In the genomic region with DNA sequence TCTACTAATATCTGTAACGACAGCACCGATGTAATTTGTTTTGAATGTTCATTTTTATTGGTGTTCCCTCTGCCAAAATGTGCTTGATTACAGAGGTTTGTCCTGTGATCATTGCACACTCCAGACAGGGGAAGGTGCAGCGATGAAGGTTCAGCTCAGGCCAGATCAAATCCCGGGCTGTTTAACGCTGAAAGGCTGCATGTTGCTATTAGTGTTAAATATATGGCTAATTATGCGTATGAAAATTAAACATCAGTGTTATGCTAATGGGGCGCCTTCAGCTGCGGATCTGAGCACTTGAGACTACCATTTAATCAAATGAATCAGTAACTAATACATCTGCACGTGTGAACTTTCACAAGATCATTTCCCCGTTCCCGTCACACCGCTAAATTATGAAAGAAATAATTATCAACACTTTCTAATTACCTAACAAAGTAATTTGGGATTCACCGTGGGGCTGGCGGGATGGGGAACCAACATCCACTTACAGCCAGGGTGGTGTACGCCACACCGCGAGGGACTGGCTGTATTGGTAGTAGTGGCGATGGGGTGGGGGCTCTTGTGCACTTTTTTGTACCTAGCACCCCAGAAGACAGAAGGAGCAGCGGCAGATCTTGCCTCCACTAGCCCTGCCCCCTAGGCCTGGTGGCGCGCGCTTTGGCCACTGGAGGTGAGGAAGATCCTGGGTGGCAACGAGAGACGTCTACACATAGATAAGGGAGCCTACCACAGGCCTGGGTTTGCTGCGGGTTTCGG, we compare ENCODE assay signal across 8 cellular contexts. TPM values are rescaled to one million over a fixed set of nuclear protein-coding genes. Genes with fewer than 3 reads are reported as not detected.
A peak's percentile ranks its signal among the peaks of the same experiment; 100 is the strongest.
DNase-seq lines count a peak whose midpoint lies in the region; ATAC-seq and TF ChIP-seq lines count a peak whose summit lies in the region.

No MANE protein-coding gene starts in this region.

- H3K4me3 ChIP-seq in NB4 (ENCODE audit: low read depth, low read length), result peak overlapping the region; percentile 53
- H3K4me3 ChIP-seq in duodenal mucosa (ENCODE audit: low read depth in 1 of 2, low read length in 2 of 2), result peak overlapping the region; percentile 28 to 62
- peak overlapping the region in 2 of 3 donors; percentile 9 to 63 for H3K4me3 ChIP-seq in skeletal muscle tissue (ENCODE audit: low read length in 3 of 3)
- H3K4me3 ChIP-seq in ovary, result no peak overlapping the region

- H3K27ac Mint-ChIP-seq in activated CD4-positive, alpha-beta T cell treated with anti-CD3 and anti-CD28 coated beads, Interleukin-2, amount 10 ng/mL, durations not matched to agents 24 days and 14 days, result peak overlapping the region; percentile 70

- intact Hi-C loops in activated CD4-positive, alpha-beta T cell treated with anti-CD3 and anti-CD28 coated beads, Interleukin-2, amount 10 ng/mL, durations not matched to agents 24 days and 14 days (cut with micrococcal nuclease), result loop anchor here (1.0 to 2.0 kb wide), 2 partner anchors 9 to 1265 kb away; no protein-coding TSS in a partner anchor
- intact Hi-C loops in ovary (cut with DNase I), result loop anchor here in 2 of 4 donors (10.0 kb wide), 1 partner anchor 159 kb away; the partner anchor contains the start of gene HAT1 (in 2 of the 2)

- H3K4me1 ChIP-seq in duodenal mucosa (ENCODE audit: control insufficient read depth in 1 of 2, insufficient read depth in 2 of 2, low read length in 2 of 2) (peaks cover 22 to 50% of the 10 kb centered on the region in 2 donors), skeletal muscle tissue (ENCODE audit: control insufficient read depth in 3 of 3, insufficient read depth in 3 of 3, low read length in 3 of 3) (peaks cover 33 to 43% (median 41%) of the 10 kb centered on the region in 3 donors), ovary (ENCODE audit: insufficient read depth) (peaks cover 6% of the 10 kb centered on the region)

- H3K27me3 ChIP-seq in duodenal mucosa (ENCODE audit: control insufficient read depth in 1 of 2, insufficient read depth in 2 of 2, low read length in 2 of 2) (peaks cover 93 to 100% of the 10 kb centered on the region in 2 donors), skeletal muscle tissue (ENCODE audit: control insufficient read depth in 3 of 3, insufficient read depth in 3 of 3, low read length in 3 of 3) (peaks cover 90 to 94% (median 92%) of the 10 kb centered on the region in 3 donors), ovary (peaks cover 35% of the 10 kb centered on the region)

- TF ChIP-seq EP300 in ovary (IDR thresholded peaks at IDR 0.05), result no peak

- peaks cover 23% of the 10 kb centered on the region for H3K9me3 Mint-ChIP-seq in activated CD4-positive, alpha-beta T cell treated with anti-CD3 and anti-CD28 coated beads, Interleukin-2, amount 10 ng/mL, durations not matched to agents 24 days and 14 days

- TF ChIP-seq CTCF in NB4 (IDR thresholded peaks at IDR 0.05; ENCODE audit: low read depth, low read length) (no peak), ovary (IDR thresholded peaks at IDR 0.05) (no peak)

- peaks cover 18% of the 10 kb centered on the region for H3K36me3 Mint-ChIP-seq in activated CD4-positive, alpha-beta T cell treated with anti-CD3 and anti-CD28 coated beads, Interleukin-2, amount 10 ng/mL, durations not matched to agents 24 days and 14 days (ENCODE audit: low read depth)

- H3K27ac ChIP-seq in duodenal mucosa (ENCODE audit: low read depth, low read length) (no peak overlapping the region), skeletal muscle tissue (ENCODE audit: low read depth, low read length) (no peak overlapping the region), ovary (no peak overlapping the region)

- 13 to 18% (median 15%) methylated on average over 26 of the region's 26 CpGs for WGBS in ovary, 3 donors

- peak overlapping the region; percentile 78 for H3K4me3 Mint-ChIP-seq in activated CD4-positive, alpha-beta T cell treated with anti-CD3 and anti-CD28 coated beads, Interleukin-2, amount 10 ng/mL, durations not matched to agents 24 days and 14 days

- no peak for ATAC-seq in HG03045 (IDR thresholded peaks at IDR 0.05; ENCODE audit: unreplicated experiment)

- TF ChIP-seq POLR2A in NB4 (IDR thresholded peaks at IDR 0.05; ENCODE audit: extremely low read depth, insufficient read length) (no peak), ovary (IDR thresholded peaks at IDR 0.05) (no peak)

- H3K9ac ChIP-seq in duodenal mucosa (ENCODE audit: low read depth in 1 of 2, low read length in 2 of 2), result no peak overlapping the region
- no peak overlapping the region for H3K9ac ChIP-seq in skeletal muscle tissue (ENCODE audit: low read depth in 1 of 3, low read length in 3 of 3)

- H3K27me3 Mint-ChIP-seq in activated CD4-positive, alpha-beta T cell treated with anti-CD3 and anti-CD28 coated beads, Interleukin-2, amount 10 ng/mL, durations not matched to agents 24 days and 14 days, result peaks cover 92% of the 10 kb centered on the region

- H3K9me3 ChIP-seq in duodenal mucosa (ENCODE audit: control insufficient read depth in 1 of 2, low read length in 2 of 2), result no peaks in the 10 kb centered on the region
- H3K9me3 ChIP-seq in skeletal muscle tissue (ENCODE audit: control insufficient read depth in 3 of 3, low read length in 3 of 3), result peaks cover 0 to 4% (median 0%) of the 10 kb centered on the region in 3 donors
- no peaks in the 10 kb centered on the region for H3K9me3 ChIP-seq in ovary

- H3K36me3 ChIP-seq in duodenal mucosa (ENCODE audit: control insufficient read depth in 1 of 2, insufficient read depth in 2 of 2, low read length in 2 of 2) (no peaks in the 10 kb centered on the region), skeletal muscle tissue (ENCODE audit: control insufficient read depth in 3 of 3, insufficient read depth in 3 of 3, low read length in 3 of 3) (no peaks in the 10 kb centered on the region), ovary (no peaks in the 10 kb centered on the region)

- peak; percentile 69 for DNase-seq in activated CD4-positive, alpha-beta T cell treated with anti-CD3 and anti-CD28 coated beads, Interleukin-2, amount 10 ng/mL, durations not matched to agents 24 days and 14 days
- DNase-seq in activated CD4-positive, alpha-beta T cell treated with anti-CD3 and anti-CD28 coated beads, Interleukin-2, amount 50 U/mL, for 48 hours, result no peak
- DNase-seq in NB4 (ENCODE audit: low read depth) (peak; percentile 74), GM19238 (ENCODE audit: insufficient read length, low spot score) (no peak), ovary (no peak)

- H3K4me1 Mint-ChIP-seq in activated CD4-positive, alpha-beta T cell treated with anti-CD3 and anti-CD28 coated beads, Interleukin-2, amount 10 ng/mL, durations not matched to agents 24 days and 14 days, result peaks cover 34% of the 10 kb centered on the region

RNA-seq across cellular contexts. Expression of gene DLX1, which starts 1.4 kb away (rescaled TPM):
- total RNA-seq in activated CD4-positive, alpha-beta T cell treated with anti-CD3 and anti-CD28 coated beads, Interleukin-2, amount 10 ng/mL, durations not matched to agents 24 days and 14 days, result not detected in 2 replicates
- total RNA-seq in skeletal muscle tissue, result not detected
- total RNA-seq in ovary, result under 1 TPM in 2 of 7 donors, not detected in 5; 0.15 to 0.20 TPM
- polyA plus RNA-seq in ovary, result under 1 TPM; 0.07 to 0.18 TPM

RNA-seq across cellular contexts. Expression of gene DLX2, which starts 18.8 kb away (rescaled TPM):
- total RNA-seq in activated CD4-positive, alpha-beta T cell treated with anti-CD3 and anti-CD28 coated beads, Interleukin-2, amount 10 ng/mL, durations not matched to agents 24 days and 14 days, result 0.26 TPM in 1 of 2 replicates, not detected in the other
- total RNA-seq in skeletal muscle tissue, result not detected
- total RNA-seq in ovary, result under 1 TPM in 1 of 7 donors, not detected in 6; 0.12 TPM
- not detected for polyA plus RNA-seq in ovary

Comparison
In these comparisons a context has a peak if more than half of its experiments do, and no peak if none do; other contexts are left out.
1. DNase-seq: peak in activated CD4-positive, alpha-beta T cell treated with anti-CD3 and anti-CD28 coated beads, Interleukin-2, amount 10 ng/mL, durations not matched to agents 24 days and 14 days (single experiment) and NB4 (single experiment); none in activated CD4-positive, alpha-beta T cell treated with anti-CD3 and anti-CD28 coated beads, Interleukin-2, amount 50 U/mL, for 48 hours (0 of 2), GM19238 (single experiment) and ovary (0 of 5).